19 cellular contexts compared by ENCODE assay signal in genomic region chr3:194086251-194087075, GRCh38. TPM values are rescaled to one million over a fixed set of nuclear protein-coding genes. Genes with fewer than 3 reads are reported as not detected.
DNase-seq lines count a peak whose midpoint lies in the region; ATAC-seq and TF ChIP-seq lines count a peak whose summit lies in the region.
"Had no signal": no experiment of that assay in that cellular context is flagged by ENCODE, and none has a peak within 500 bp of the region (broad histone marks: within the 10 kb centered on the region; RNA-seq: fewer than 3 reads in every experiment).

No MANE protein-coding gene starts in this region.

- intact Hi-C loops in tibial artery (cut with DNase I; ENCODE audit: low total_unique reads), result no loop called here
- intact Hi-C loops in activated CD4-positive, alpha-beta T cell treated with anti-CD3 and anti-CD28 coated beads for 36 hours (cut with DNase I, micrococcal nuclease), result no loop called here

- no peaks in the 10 kb centered on the region for H3K9me3 ChIP-seq in mesodermal cell (ENCODE audit: control insufficient read depth, low read length)
- no peaks in the 10 kb centered on the region for H3K9me3 ChIP-seq in tibial artery
- H3K9me3 ChIP-seq: BLaER1, esophagus squamous epithelium, tibial nerve had no signal

- H3K27ac ChIP-seq in brain microvascular endothelial cell, result no peak overlapping the region
- H3K27ac ChIP-seq in mesodermal cell (ENCODE audit: low read depth, low read length, severe bottlenecking), result peak overlapping the region; percentile 43
- peak overlapping the region; percentile 11 to 42 for H3K27ac ChIP-seq in tibial artery
- H3K27ac ChIP-seq: BLaER1, esophagus squamous epithelium, tibial nerve, VCaP had no signal

- no peaks in the 10 kb centered on the region for H3K36me3 Mint-ChIP-seq in activated CD4-positive, alpha-beta T cell treated with anti-CD3 and anti-CD28 coated beads for 36 hours (ENCODE audit: low read depth)
- H3K36me3 Mint-ChIP-seq: activated naive CD4-positive, alpha-beta T cell treated with anti-CD3 and anti-CD28 coated beads, Interleukin-2, amount 50 U/mL, for 24 hours; naive B cell had no signal

- POLR2A ChIA-PET in activated CD4-positive, alpha-beta T cell treated with anti-CD3 and anti-CD28 coated beads for 36 hours (lab: Charles Lee), result no interaction called here

- peaks cover 14% of the 10 kb centered on the region for H3K4me1 Mint-ChIP-seq in activated CD4-positive, alpha-beta T cell treated with anti-CD3 and anti-CD28 coated beads for 36 hours

- no peaks in the 10 kb centered on the region for H3K9me3 Mint-ChIP-seq in activated CD4-positive, alpha-beta T cell treated with anti-CD3 and anti-CD28 coated beads for 36 hours (ENCODE audit: low read depth)
- H3K9me3 Mint-ChIP-seq: activated CD4-positive, alpha-beta memory T cell treated with anti-CD3 and anti-CD28 coated beads, Interleukin-2, amount 10 ng/mL, durations not matched to agents 7 days and 5 days; activated naive CD4-positive, alpha-beta T cell treated with anti-CD3 and anti-CD28 coated beads, Interleukin-2, amount 50 U/mL, for 24 hours; naive B cell had no signal

- H3K4me1 ChIP-seq in mesodermal cell (ENCODE audit: control insufficient read depth, insufficient read depth, low read length, poor library complexity, severe bottlenecking) (peaks cover 59% of the 10 kb centered on the region), tibial artery (peaks cover 0 to 24% (median 13%) of the 10 kb centered on the region in 4 donors)

- TF ChIP-seq CTCF in brain microvascular endothelial cell (IDR thresholded peaks at IDR 0.05; ENCODE audit: low read depth, low read length, missing control alignments) (no peak), tibial artery (IDR thresholded peaks at IDR 0.05) (no peak)

- in situ Hi-C loops in brain microvascular endothelial cell (cut with HindIII; ENCODE audit: low pct_ligation_motif_present, low sequenced_read_pairs), result no loop called here

- CTCF ChIA-PET in activated CD4-positive, alpha-beta T cell treated with anti-CD3 and anti-CD28 coated beads for 36 hours (lab: Charles Lee), result interaction anchor here (1.1 to 1.3 kb wide), 2 partner anchors 12 to 14 kb away, joined by 3 read pairs; no protein-coding TSS in a partner anchor

- H3K36me3 ChIP-seq in brain microvascular endothelial cell (replicated peaks) (no peaks in the 10 kb centered on the region), mesodermal cell (ENCODE audit: control insufficient read depth, insufficient read depth, low read length) (no peaks in the 10 kb centered on the region), tibial artery (no peaks in the 10 kb centered on the region)
- H3K36me3 ChIP-seq: BLaER1, esophagus squamous epithelium, tibial nerve had no signal

- peak; percentile 13 for DNase-seq in activated CD4-positive, CD25-positive, alpha-beta regulatory T cell treated with anti-CD3 and anti-CD28 coated beads, Interleukin-2, amount 50 U/mL, for 72 hours
- peak; percentile 27 for DNase-seq in brain microvascular endothelial cell
- no peak for DNase-seq in tibial artery
- DNase-seq in globus pallidus (ENCODE audit: low spot score), result no peak
- no peak for DNase-seq in activated CD4-positive, alpha-beta T cell treated with anti-CD3 and anti-CD28 coated beads for 36 hours
- DNase-seq: activated CD4-positive, alpha-beta memory T cell treated with anti-CD3 and anti-CD28 coated beads, Interleukin-2, amount 10 ng/mL, durations not matched to agents 7 days and 5 days; activated T-cell treated with anti-CD3 and anti-CD28 coated beads, Interleukin-2, amount 50 U/mL, for 1 hour; esophagus squamous epithelium; naive B cell; NCI-H1694 treated with DMSO at 0.1 percent for 48 hours; NCI-H345 had no signal

- no peak overlapping the region for H3K4me3 Mint-ChIP-seq in activated CD4-positive, alpha-beta T cell treated with anti-CD3 and anti-CD28 coated beads for 36 hours
- H3K4me3 Mint-ChIP-seq: activated CD4-positive, alpha-beta memory T cell treated with anti-CD3 and anti-CD28 coated beads, Interleukin-2, amount 10 ng/mL, durations not matched to agents 7 days and 5 days; activated naive CD4-positive, alpha-beta T cell treated with anti-CD3 and anti-CD28 coated beads, Interleukin-2, amount 50 U/mL, for 24 hours; naive B cell had no signal

- peaks cover 6% of the 10 kb centered on the region for H3K27me3 Mint-ChIP-seq in activated CD4-positive, alpha-beta T cell treated with anti-CD3 and anti-CD28 coated beads for 36 hours
- H3K27me3 Mint-ChIP-seq: activated naive CD4-positive, alpha-beta T cell treated with anti-CD3 and anti-CD28 coated beads, Interleukin-2, amount 50 U/mL, for 24 hours had no signal

- H3K4me3 ChIP-seq in brain microvascular endothelial cell (ENCODE audit: low read depth, low read length), result no peak overlapping the region
- H3K4me3 ChIP-seq in mesodermal cell (ENCODE audit: extremely low read depth, insufficient read depth, low read length, poor library complexity, severe bottlenecking), result no peak overlapping the region
- H3K4me3 ChIP-seq in tibial artery, result no peak overlapping the region
- H3K4me3 ChIP-seq: BLaER1, esophagus squamous epithelium, lung, tibial nerve had no signal

- 19 to 26% methylated on average over 10 of the region's 15 CpGs for WGBS in mesodermal cell (ENCODE audit: insufficient coverage in 2 of 2), 2 experiments

- no peak for ATAC-seq in activated CD4-positive, CD25-positive, alpha-beta regulatory T cell treated with anti-CD3 and anti-CD28 coated beads, Interleukin-2, amount 50 U/mL, for 24 hours
- no peak for ATAC-seq in HG02970 (IDR thresholded peaks at IDR 0.05; ENCODE audit: low FRiP score, unreplicated experiment)
- ATAC-seq in activated CD4-positive, alpha-beta T cell treated with anti-CD3 and anti-CD28 coated beads for 36 hours, result no peak

- H3K27ac Mint-ChIP-seq in activated CD4-positive, alpha-beta T cell treated with anti-CD3 and anti-CD28 coated beads for 36 hours, result no peak overlapping the region
- H3K27ac Mint-ChIP-seq: activated CD4-positive, alpha-beta memory T cell treated with anti-CD3 and anti-CD28 coated beads, Interleukin-2, amount 10 ng/mL, durations not matched to agents 7 days and 5 days; activated naive CD4-positive, alpha-beta T cell treated with anti-CD3 and anti-CD28 coated beads, Interleukin-2, amount 50 U/mL, for 24 hours had no signal

- no peaks in the 10 kb centered on the region for H3K27me3 ChIP-seq in brain microvascular endothelial cell (replicated peaks)
- H3K27me3 ChIP-seq in tibial artery, result no peaks in the 10 kb centered on the region
- H3K27me3 ChIP-seq: BLaER1, tibial nerve had no signal

RNA-seq across cellular contexts. Expression of gene HES1, which starts 49.5 kb away (rescaled TPM):
- 86.7 TPM for polyA plus RNA-seq in mesodermal cell (2013, experiment 1 of 2)
- polyA plus RNA-seq in mesodermal cell (2013, experiment 2 of 2), result 82.3 TPM
- under 1 TPM; 0.40 to 0.50 TPM for total RNA-seq in activated CD4-positive, alpha-beta T cell treated with anti-CD3 and anti-CD28 coated beads for 36 hours

Comparison
In these comparisons a context has a peak if more than half of its experiments do, and no peak if none do; other contexts are left out.
1. DNase-seq: peak in activated CD4-positive, CD25-positive, alpha-beta regulatory T cell treated with anti-CD3 and anti-CD28 coated beads, Interleukin-2, amount 50 U/mL, for 72 hours (single experiment) and brain microvascular endothelial cell (single experiment); none in tibial artery (0 of 2), globus pallidus (single experiment) and activated CD4-positive, alpha-beta T cell treated with anti-CD3 and anti-CD28 coated beads for 36 hours (single experiment).